Comparison of ENCODE assay signal across 9 cellular contexts in genomic region chr17:77325826-77326581, GRCh38.
DNase-seq lines count a peak whose midpoint lies in the region; ATAC-seq and TF ChIP-seq lines count a peak whose summit lies in the region.
"Had no signal": no experiment of that assay in that cellular context is flagged by ENCODE, and none has a peak within 500 bp of the region (broad histone marks: within the 10 kb centered on the region; RNA-seq: fewer than 3 reads in every experiment).

No MANE protein-coding gene starts in this region.

- ATAC-seq in heart left ventricle (no peak), left cardiac atrium (no peak), upper lobe of right lung (no peak)

- intact Hi-C loops in heart left ventricle (cut with DNase I): no loop called here
- intact Hi-C loops in left cardiac atrium (cut with DNase I): loop anchor here in 1 of 2 donors (5.0 kb wide), 1 partner anchor 101 kb away; no protein-coding TSS in a partner anchor
- intact Hi-C loops in activated T-helper 2 cell treated with anti-CD3 and anti-CD28 coated beads, Interferon-gamma antibody, Interleukin-2, Interleukin-4, amounts not matched to agents 10 μg/mL and 5 μg/mL and 100 μg/mL, durations not matched to agents 14 hours and 24 hours and 36 hours (cut with micrococcal nuclease): no loop called here
- intact Hi-C loops in lower leg skin (cut with DNase I; ENCODE audit: low total_unique reads): no loop called here
- intact Hi-C loops in upper lobe of right lung (cut with DNase I): loop anchor here (5.0 kb wide), 1 partner anchor 166 kb away; no protein-coding TSS in a partner anchor

- DNase-seq in heart left ventricle (peak in 4 of 5 donors; percentile 11 to 59 (median 30)), left cardiac atrium (no peak), lower leg skin (ENCODE audit: low spot score in 2 of 2) (peak; percentile 22 to 87), upper lobe of right lung (peak; percentile 63), HK-2 (ENCODE audit: unreplicated experiment) (no peak), epidermal melanocyte (ENCODE audit: insufficient read length, low spot score) (no peak), cerebellar nuclear complex (lab: John Stamatoyannopoulos, UW) (no peak)
- DNase-seq in activated T-helper 2 cell treated with anti-CD3 and anti-CD28 coated beads, Interferon-gamma antibody, Interleukin-2, Interleukin-4, amounts not matched to agents 10 μg/mL and 5 μg/mL and 100 μg/mL, durations not matched to agents 14 hours and 24 hours and 36 hours (ENCODE audit: low spot score): no peak

- no peaks in the 10 kb centered on the region for H3K36me3 Mint-ChIP-seq in activated T-helper 2 cell treated with anti-CD3 and anti-CD28 coated beads, Interferon-gamma antibody, Interleukin-2, Interleukin-4, amounts not matched to agents 10 μg/mL and 5 μg/mL and 100 μg/mL, durations not matched to agents 14 hours and 24 hours and 36 hours (ENCODE audit: low read depth)
- H3K36me3 Mint-ChIP-seq: activated naive CD4-positive, alpha-beta T cell treated with anti-CD3 and anti-CD28 coated beads, Interleukin-2, amount 50 U/mL, for 72 hours had no signal

- H3K27ac ChIP-seq in heart left ventricle (peak overlapping the region; percentile 41 to 90 (median 82)), upper lobe of right lung (peak overlapping the region; percentile 85)

- no peak overlapping the region for H3K4me3 Mint-ChIP-seq in activated T-helper 2 cell treated with anti-CD3 and anti-CD28 coated beads, Interferon-gamma antibody, Interleukin-2, Interleukin-4, amounts not matched to agents 10 μg/mL and 5 μg/mL and 100 μg/mL, durations not matched to agents 14 hours and 24 hours and 36 hours (ENCODE audit: low read depth)

- H3K36me3 ChIP-seq in heart left ventricle (no peaks in the 10 kb centered on the region), upper lobe of right lung (no peaks in the 10 kb centered on the region)

- H3K4me1 ChIP-seq in heart left ventricle (peaks cover 6 to 55% (median 32%) of the 10 kb centered on the region in 12 donors), upper lobe of right lung (peaks cover 51% of the 10 kb centered on the region)

- no peaks in the 10 kb centered on the region for H3K27me3 Mint-ChIP-seq in activated T-helper 2 cell treated with anti-CD3 and anti-CD28 coated beads, Interferon-gamma antibody, Interleukin-2, Interleukin-4, amounts not matched to agents 10 μg/mL and 5 μg/mL and 100 μg/mL, durations not matched to agents 14 hours and 24 hours and 36 hours (ENCODE audit: low read depth)

- peak overlapping the region; percentile 86 for H3K27ac Mint-ChIP-seq in activated T-helper 2 cell treated with anti-CD3 and anti-CD28 coated beads, Interferon-gamma antibody, Interleukin-2, Interleukin-4, amounts not matched to agents 10 μg/mL and 5 μg/mL and 100 μg/mL, durations not matched to agents 14 hours and 24 hours and 36 hours

- WGBS in heart left ventricle, 4 donors: 81 to 90% (median 87%) methylated on average over 19 to 21 of the region's 21 CpGs
- 78 to 81% methylated on average over 20 to 21 of the region's 21 CpGs for WGBS in lower leg skin, 2 donors

- H3K9me3 ChIP-seq in heart left ventricle: no peaks in the 10 kb centered on the region
- H3K9me3 ChIP-seq in upper lobe of right lung: no peaks in the 10 kb centered on the region

- TF ChIP-seq POLR2A in heart left ventricle (IDR thresholded peaks at IDR 0.05) (no peak), lower leg skin (IDR thresholded peaks at IDR 0.05) (no peak)

- H3K9me3 Mint-ChIP-seq in activated T-helper 2 cell treated with anti-CD3 and anti-CD28 coated beads, Interferon-gamma antibody, Interleukin-2, Interleukin-4, amounts not matched to agents 10 μg/mL and 5 μg/mL and 100 μg/mL, durations not matched to agents 14 hours and 24 hours and 36 hours: no peaks in the 10 kb centered on the region
- H3K9me3 Mint-ChIP-seq: activated naive CD4-positive, alpha-beta T cell treated with anti-CD3 and anti-CD28 coated beads, Interleukin-2, amount 50 U/mL, for 72 hours had no signal

- TF ChIP-seq CTCF in heart left ventricle (IDR thresholded peaks at IDR 0.05): no peak
- no peak for TF ChIP-seq CTCF in lower leg skin (IDR thresholded peaks at IDR 0.05)
- no peak for TF ChIP-seq CTCF in upper lobe of right lung (IDR thresholded peaks at IDR 0.05)

- peaks cover 34% of the 10 kb centered on the region for H3K4me1 Mint-ChIP-seq in activated T-helper 2 cell treated with anti-CD3 and anti-CD28 coated beads, Interferon-gamma antibody, Interleukin-2, Interleukin-4, amounts not matched to agents 10 μg/mL and 5 μg/mL and 100 μg/mL, durations not matched to agents 14 hours and 24 hours and 36 hours (ENCODE audit: low read depth)

- H3K4me3 ChIP-seq in heart left ventricle (no peak overlapping the region), lower leg skin (ENCODE audit: low read depth, poor library complexity, severe bottlenecking) (no peak overlapping the region), upper lobe of right lung (no peak overlapping the region)

- no peaks in the 10 kb centered on the region for H3K27me3 ChIP-seq in heart left ventricle
- H3K27me3 ChIP-seq in upper lobe of right lung: no peaks in the 10 kb centered on the region

Comparison
In these comparisons a context has a peak if more than half of its experiments do, and no peak if none do; other contexts are left out.
1. DNase-seq: peak in heart left ventricle (4 of 5), lower leg skin (2 of 2) and upper lobe of right lung (single experiment); none in left cardiac atrium (single experiment), activated T-helper 2 cell treated with anti-CD3 and anti-CD28 coated beads, Interferon-gamma antibody, Interleukin-2, Interleukin-4, amounts not matched to agents 10 μg/mL and 5 μg/mL and 100 μg/mL, durations not matched to agents 14 hours and 24 hours and 36 hours (single experiment), HK-2 (single experiment), epidermal melanocyte (single experiment) and cerebellar nuclear complex (0 of 2).